Comparison of ENCODE assay signal across 15 cellular contexts in the genomic region with DNA sequence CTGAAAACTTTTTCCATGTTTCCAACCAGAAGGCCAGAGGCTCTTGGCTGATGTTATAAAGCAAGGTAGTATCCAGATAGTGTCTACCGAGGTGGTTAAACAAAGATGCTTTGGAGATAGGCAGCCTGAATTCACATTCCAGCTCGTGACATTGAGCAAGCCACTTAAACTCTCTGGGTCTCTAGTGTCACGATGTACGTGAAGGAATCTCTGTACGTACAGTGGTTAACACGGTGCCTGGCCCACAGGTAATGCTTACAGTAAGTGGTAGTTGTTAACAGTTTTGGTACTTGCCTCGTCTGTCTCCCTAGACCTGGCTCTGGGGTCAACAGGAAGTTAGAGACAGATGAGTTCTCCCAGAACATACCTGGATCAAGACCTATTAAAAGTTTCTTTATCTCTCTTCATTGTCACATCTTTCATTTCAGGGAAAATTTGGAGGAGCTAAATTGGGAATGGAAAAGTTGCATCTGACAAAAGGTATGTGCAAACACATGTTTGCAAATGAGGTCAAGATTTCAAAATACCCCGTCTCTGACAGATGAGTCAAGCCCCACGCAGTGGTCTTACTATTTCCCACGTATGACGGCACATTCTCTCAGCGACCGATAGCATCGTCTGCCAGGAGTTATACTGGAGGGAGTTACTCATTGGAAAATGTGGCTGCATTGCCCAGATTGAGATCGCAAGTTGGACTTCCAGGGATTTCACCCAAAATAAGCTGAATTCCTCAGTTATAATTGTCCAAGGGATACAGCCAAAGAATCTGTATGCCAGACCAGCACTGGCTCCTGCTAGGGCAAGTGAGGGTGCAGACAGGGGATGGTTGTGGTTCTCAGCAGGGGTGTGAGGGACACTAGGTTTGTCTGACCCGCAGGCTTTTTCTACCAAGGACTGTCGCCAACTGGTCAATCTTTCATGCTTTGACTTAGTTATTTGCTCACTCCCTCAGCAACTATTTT. TPM values are rescaled to one million over a fixed set of nuclear protein-coding genes. Genes with fewer than 3 reads are reported as not detected.
DNase-seq lines count a peak whose midpoint lies in the region; ATAC-seq and TF ChIP-seq lines count a peak whose summit lies in the region.
"Had no signal": no experiment of that assay in that cellular context is flagged by ENCODE, and none has a peak within 500 bp of the region (broad histone marks: within the 10 kb centered on the region; RNA-seq: fewer than 3 reads in every experiment).

No MANE protein-coding gene starts in this region.

- H3K9me3 Mint-ChIP-seq in neural progenitor cell: no peaks in the 10 kb centered on the region

- DNase-seq in AG10803 (ENCODE audit: low read depth) (peak; percentile 99), LHCN-M2 (ENCODE audit: low read depth) (peak; percentile 38), fibroblast of gingiva (ENCODE audit: low read depth) (peak; percentile 96), psoas muscle (peak in 1 of 2 donors; percentile 43), SK-N-DZ (ENCODE audit: low spot score) (no peak), neural progenitor cell (ENCODE audit: low spot score) (no peak), DMS 273 treated with DMSO at 0.1 percent for 48 hours (lab: John Stamatoyannopoulos, UW) (no peak), esophagus muscularis mucosa (ENCODE audit: extremely low spot score) (no peak)
- DNase-seq: activated CD4-positive, alpha-beta T cell treated with anti-CD3 and anti-CD28 coated beads, Interleukin-2, amount 50 U/mL, for 1 hour; activated effector memory CD4-positive, alpha-beta T cell treated with Interleukin-2 at 50 U/mL for 16 hours; cerebellar nuclear complex; foreskin melanocyte; stimulated activated CD4-positive, alpha-beta T cell treated with anti-CD3 and anti-CD28 coated beads, Interleukin-15, amount 100 ng/mL, for 24 hours; stimulated activated CD8-positive, alpha-beta memory T cell treated with anti-CD3 and anti-CD28 coated beads, Interleukin-4, amount 100 ng/mL, for 48 hours; T-helper 1 cell had no signal

- intact Hi-C loops in psoas muscle (cut with DNase I): no loop called here
- intact Hi-C loops in esophagus muscularis mucosa (cut with DNase I): no loop called here

- no peaks in the 10 kb centered on the region for H3K4me1 Mint-ChIP-seq in neural progenitor cell

- 44 to 63% (median 58%) methylated on average over 17 of the region's 17 CpGs for WGBS in psoas muscle, 3 donors
- WGBS in esophagus muscularis mucosa: 58% methylated on average over 17 of the region's 17 CpGs

- peaks cover 3% of the 10 kb centered on the region for H3K27me3 Mint-ChIP-seq in neural progenitor cell (ENCODE audit: insufficient read depth, low read depth)

- TF ChIP-seq POLR2A in esophagus muscularis mucosa (IDR thresholded peaks at IDR 0.05; ENCODE audit: low read depth): no peak

- no peak overlapping the region for H3K4me3 Mint-ChIP-seq in neural progenitor cell

- H3K36me3 ChIP-seq in psoas muscle (ENCODE audit: insufficient read depth in 1 of 2, low read depth in 1 of 2) (no peaks in the 10 kb centered on the region), neural progenitor cell (no peaks in the 10 kb centered on the region), esophagus muscularis mucosa (no peaks in the 10 kb centered on the region)

- H3K4me3 ChIP-seq in AG10803 (ENCODE audit: low read length) (no peak overlapping the region), psoas muscle (no peak overlapping the region), neural progenitor cell (no peak overlapping the region), esophagus muscularis mucosa (no peak overlapping the region)

- ATAC-seq in psoas muscle: peak; percentile 36 to 92 (median 64)

- H3K9me3 ChIP-seq in psoas muscle: no peaks in the 10 kb centered on the region
- no peaks in the 10 kb centered on the region for H3K9me3 ChIP-seq in neural progenitor cell (ENCODE audit: low read depth)
- H3K9me3 ChIP-seq in esophagus muscularis mucosa: no peaks in the 10 kb centered on the region

- H3K4me1 ChIP-seq in psoas muscle (no peaks in the 10 kb centered on the region), neural progenitor cell (no peaks in the 10 kb centered on the region), esophagus muscularis mucosa (peaks cover 0 to 4% (median 0%) of the 10 kb centered on the region in 4 donors)

- TF ChIP-seq CTCF in AG10803 (conservative IDR thresholded peaks at IDR 0.05; ENCODE audit: low read length): no peak
- no peak for TF ChIP-seq CTCF in psoas muscle (IDR thresholded peaks at IDR 0.05)
- TF ChIP-seq CTCF in neural progenitor cell (IDR thresholded peaks at IDR 0.05): no peak
- TF ChIP-seq CTCF in esophagus muscularis mucosa (IDR thresholded peaks at IDR 0.05): no peak

- no peak overlapping the region for H3K9ac ChIP-seq in neural progenitor cell

- no peaks in the 10 kb centered on the region for H3K79me2 ChIP-seq in neural progenitor cell (ENCODE audit: low read depth)

- H3K36me3 Mint-ChIP-seq in neural progenitor cell: no peaks in the 10 kb centered on the region

- H3K4me2 ChIP-seq in neural progenitor cell: no peak overlapping the region

- TF ChIP-seq EP300 in esophagus muscularis mucosa (IDR thresholded peaks at IDR 0.05): no peak

- H3K27me3 ChIP-seq in psoas muscle (ENCODE audit: insufficient read depth in 3 of 3, low read length in 2 of 3): peaks cover 0 to 5% (median 2%) of the 10 kb centered on the region in 3 donors
- H3K27me3 ChIP-seq in neural progenitor cell: no peaks in the 10 kb centered on the region
- no peaks in the 10 kb centered on the region for H3K27me3 ChIP-seq in esophagus muscularis mucosa

- H2AFZ ChIP-seq in neural progenitor cell (replicated peaks): no peak overlapping the region

- H3K27ac Mint-ChIP-seq in neural progenitor cell: no peak overlapping the region

- no peaks in the 10 kb centered on the region for H3F3A ChIP-seq in neural progenitor cell (ENCODE audit: low read depth)

- no peak overlapping the region for H3K27ac ChIP-seq in psoas muscle
- no peak overlapping the region for H3K27ac ChIP-seq in neural progenitor cell
- H3K27ac ChIP-seq in esophagus muscularis mucosa (replicated peaks in 1 of 4): no peak overlapping the region

- no peaks in the 10 kb centered on the region for H4K20me1 ChIP-seq in neural progenitor cell (ENCODE audit: low read depth)

RNA-seq across cellular contexts. Expression of gene MYH10, which starts 18.9 kb away (rescaled TPM):
- 30.8 and 40.4 TPM in 2 replicates for total RNA-seq in LHCN-M2 (2014; rRNA removed)
- 20.9 TPM for polyA plus RNA-seq in LHCN-M2 (2012)
- total RNA-seq in psoas muscle: 10 to 100 TPM in 2 of 4 donors, 1 to 10 TPM in 2; 1.9 to 34.2 (median 10.7) TPM
- 1 to 10 TPM; 1.8 to 1.9 (median 1.8) TPM for polyA plus RNA-seq in psoas muscle
- polyA plus RNA-seq in SK-N-DZ (2014; cell fraction: cytosol; rRNA removed): 70.8 and 77.2 TPM in 2 replicates
- polyA plus RNA-seq in SK-N-DZ (2014; cell fraction: nucleus; rRNA removed): 64.8 and 90.6 TPM in 2 replicates
- 160 and 213 TPM in 2 replicates for total RNA-seq in neural progenitor cell (ENCODE audit: low replicate concordance)
- total RNA-seq in esophagus muscularis mucosa: 10 to 100 TPM; 18.9 to 42.0 (median 29.3) TPM

Comparison
In these comparisons a context has a peak if more than half of its experiments do, and no peak if none do; other contexts are left out.
1. DNase-seq: peak in AG10803 (single experiment), LHCN-M2 (single experiment) and fibroblast of gingiva (single experiment); none in SK-N-DZ (single experiment), neural progenitor cell (single experiment), DMS 273 treated with DMSO at 0.1 percent for 48 hours (single experiment) and esophagus muscularis mucosa (single experiment).